In the genomic region with DNA sequence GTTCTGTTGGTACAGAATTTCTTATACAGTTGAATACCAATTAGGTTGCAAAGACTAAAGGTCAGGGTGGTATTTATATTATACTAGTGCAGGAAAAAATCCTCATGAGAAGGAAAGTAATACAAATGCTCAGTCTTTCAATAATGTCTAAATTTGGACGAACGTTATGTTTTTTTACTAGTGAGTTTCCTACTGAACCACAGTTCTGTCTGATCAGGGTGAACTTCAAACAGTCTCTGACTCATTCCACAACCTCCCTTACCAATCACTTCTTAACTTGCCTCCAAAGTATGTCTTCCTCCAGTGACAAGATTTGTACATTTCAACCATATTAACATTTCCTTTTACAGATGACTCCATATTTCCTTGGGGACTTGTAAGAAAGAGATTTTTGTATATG, we compare ENCODE assay signal across 9 cellular contexts. TPM values are rescaled to one million over a fixed set of nuclear protein-coding genes. Genes with fewer than 3 reads are reported as not detected.
DNase-seq lines count a peak whose midpoint lies in the region; ATAC-seq and TF ChIP-seq lines count a peak whose summit lies in the region.
"Had no signal": no experiment of that assay in that cellular context is flagged by ENCODE, and none has a peak within 500 bp of the region (broad histone marks: within the 10 kb centered on the region; RNA-seq: fewer than 3 reads in every experiment).

No MANE protein-coding gene starts in this region.

- H3K9me3 Mint-ChIP-seq in activated CD8-positive, alpha-beta T cell treated with anti-CD3 and anti-CD28 coated beads, Interleukin-2, amount 10 ng/mL, durations not matched to agents 7 days and 5 days (ENCODE audit: insufficient read depth): no peaks in the 10 kb centered on the region
- no peaks in the 10 kb centered on the region for H3K9me3 Mint-ChIP-seq in CD8-positive, alpha-beta T cell

- peaks cover 10% of the 10 kb centered on the region for H3K9me3 ChIP-seq in BLaER1
- H3K9me3 ChIP-seq in CD8-positive, alpha-beta T cell (ENCODE audit: low read length): no peaks in the 10 kb centered on the region

- H3K4me1 ChIP-seq in BLaER1: peaks cover 92% of the 10 kb centered on the region
- no peaks in the 10 kb centered on the region for H3K4me1 ChIP-seq in CD8-positive, alpha-beta T cell (ENCODE audit: insufficient read depth, low read length)

- H3K4me3 Mint-ChIP-seq in activated CD8-positive, alpha-beta T cell treated with anti-CD3 and anti-CD28 coated beads, Interleukin-2, amount 10 ng/mL, durations not matched to agents 7 days and 5 days: peak overlapping the region; percentile 7
- H3K4me3 Mint-ChIP-seq in CD8-positive, alpha-beta T cell: no peak overlapping the region

- TF ChIP-seq CTCF in CD8-positive, alpha-beta T cell (IDR thresholded peaks at IDR 0.05): no peak

- POLR2A ChIA-PET in activated CD8-positive, alpha-beta T cell treated with anti-CD3 and anti-CD28 coated beads, Interleukin-2, amount 10 ng/mL, durations not matched to agents 7 days and 5 days (lab: Charles Lee): no interaction called here
- POLR2A ChIA-PET in CD8-positive, alpha-beta T cell (lab: Charles Lee): no interaction called here

- no peak overlapping the region; the same call in 1 of the 2 replicates for H3K4me3 ChIP-seq in BLaER1
- H3K4me3 ChIP-seq in CD8-positive, alpha-beta T cell (ENCODE audit: low read depth, low read length): no peak overlapping the region

- H3K27ac Mint-ChIP-seq in activated CD8-positive, alpha-beta T cell treated with anti-CD3 and anti-CD28 coated beads, Interleukin-2, amount 10 ng/mL, durations not matched to agents 7 days and 5 days: peak overlapping the region; percentile 17
- H3K27ac Mint-ChIP-seq in CD8-positive, alpha-beta T cell: no peak overlapping the region

- peak; percentile 48 for DNase-seq in activated CD8-positive, alpha-beta T cell treated with anti-CD3 and anti-CD28 coated beads, Interleukin-2, amount 10 ng/mL, durations not matched to agents 7 days and 5 days
- no peak for DNase-seq in SIG-M5 (lab: John Stamatoyannopoulos, UW)
- no peak for DNase-seq in NCI-H2171 (lab: John Stamatoyannopoulos, UW)
- DNase-seq in SW 1271 (lab: John Stamatoyannopoulos, UW): no peak
- no peak for DNase-seq in CD8-positive, alpha-beta T cell
- DNase-seq: DND-41 had no signal

- no peaks in the 10 kb centered on the region for H4K20me1 ChIP-seq in BLaER1

- peaks cover 5% of the 10 kb centered on the region for H3K27me3 Mint-ChIP-seq in activated CD8-positive, alpha-beta T cell treated with anti-CD3 and anti-CD28 coated beads, Interleukin-2, amount 10 ng/mL, durations not matched to agents 7 days and 5 days (ENCODE audit: low read depth)
- peaks cover 6% of the 10 kb centered on the region for H3K27me3 Mint-ChIP-seq in CD8-positive, alpha-beta T cell (ENCODE audit: low read depth)

- no peaks in the 10 kb centered on the region for H3K36me3 Mint-ChIP-seq in activated CD8-positive, alpha-beta T cell treated with anti-CD3 and anti-CD28 coated beads, Interleukin-2, amount 10 ng/mL, durations not matched to agents 7 days and 5 days (ENCODE audit: low read depth)
- no peaks in the 10 kb centered on the region for H3K36me3 Mint-ChIP-seq in CD8-positive, alpha-beta T cell

- H3K9ac ChIP-seq in BLaER1: peak overlapping the region; percentile 43; the same call in 1 of the 2 replicates

- H3K36me3 ChIP-seq in BLaER1: no peaks in the 10 kb centered on the region
- no peaks in the 10 kb centered on the region for H3K36me3 ChIP-seq in CD8-positive, alpha-beta T cell (ENCODE audit: insufficient read depth, low read length)

- intact Hi-C loops in CD8-positive, alpha-beta T cell (cut with DNase I, micrococcal nuclease): no loop called here

- peak overlapping the region; percentile 83 for H3K4me2 ChIP-seq in BLaER1

- no peaks in the 10 kb centered on the region for H3K27me3 ChIP-seq in BLaER1
- H3K27me3 ChIP-seq in CD8-positive, alpha-beta T cell (ENCODE audit: insufficient read depth, low read length): no peaks in the 10 kb centered on the region

- peak overlapping the region; percentile 79 for H3K27ac ChIP-seq in BLaER1
- H3K27ac ChIP-seq in CD8-positive, alpha-beta T cell (ENCODE audit: low read depth, low read length): no peak overlapping the region

- peaks cover 24% of the 10 kb centered on the region for H3K4me1 Mint-ChIP-seq in activated CD8-positive, alpha-beta T cell treated with anti-CD3 and anti-CD28 coated beads, Interleukin-2, amount 10 ng/mL, durations not matched to agents 7 days and 5 days (ENCODE audit: low read depth)
- peaks cover 2% of the 10 kb centered on the region for H3K4me1 Mint-ChIP-seq in CD8-positive, alpha-beta T cell (ENCODE audit: low read depth)

- ATAC-seq in GM19351 (IDR thresholded peaks at IDR 0.05; ENCODE audit: unreplicated experiment) (peak; percentile 100), HG03060 (IDR thresholded peaks at IDR 0.05; ENCODE audit: low read depth, unreplicated experiment) (peak; percentile 97)
- ATAC-seq in activated CD8-positive, alpha-beta T cell treated with anti-CD3 and anti-CD28 coated beads, Interleukin-2, amount 10 ng/mL, durations not matched to agents 7 days and 5 days: peak; percentile 96
- ATAC-seq in CD8-positive, alpha-beta T cell: no peak

- CTCF ChIA-PET in activated CD8-positive, alpha-beta T cell treated with anti-CD3 and anti-CD28 coated beads, Interleukin-2, amount 10 ng/mL, durations not matched to agents 7 days and 5 days (lab: Charles Lee): no interaction called here
- CTCF ChIA-PET in CD8-positive, alpha-beta T cell (lab: Charles Lee): no interaction called here

RNA-seq across cellular contexts. Expression of a gene that starts 3.4 kb away (rescaled TPM):
- not detected for total RNA-seq in activated CD8-positive, alpha-beta T cell treated with anti-CD3 and anti-CD28 coated beads, Interleukin-2, amount 10 ng/mL, durations not matched to agents 7 days and 5 days
- total RNA-seq in CD8-positive, alpha-beta T cell: not detected

RNA-seq across cellular contexts. Expression of a gene that starts 36.3 kb away (rescaled TPM):
- 1 to 10 TPM in 1 of 2 experiments, under 1 TPM in 1; 0.29 to 1.1 TPM for total RNA-seq in activated CD8-positive, alpha-beta T cell treated with anti-CD3 and anti-CD28 coated beads, Interleukin-2, amount 10 ng/mL, durations not matched to agents 7 days and 5 days
- total RNA-seq in CD8-positive, alpha-beta T cell: 1 to 10 TPM; 1.1 to 1.6 TPM
